Comparison of ENCODE assay signal across 27 cellular contexts in the genomic region with DNA sequence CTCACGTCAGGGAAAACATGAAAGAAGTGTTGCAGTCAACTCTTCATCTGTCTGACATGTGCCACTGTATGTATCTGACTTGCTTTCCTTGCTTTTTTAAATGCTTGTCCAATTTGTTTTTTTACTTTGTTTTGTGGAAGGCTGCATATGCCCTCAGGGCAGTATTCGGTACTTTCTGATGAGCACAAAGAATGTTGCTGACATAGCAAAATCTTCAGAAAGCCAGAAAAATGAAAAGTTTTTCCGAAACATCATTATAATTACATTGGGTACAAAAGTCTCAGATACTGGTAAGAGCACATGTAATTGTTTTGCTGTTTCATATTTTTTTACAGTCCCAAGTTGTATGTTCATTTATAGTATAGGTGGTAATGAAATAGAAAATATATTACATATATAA.
"Had no signal": no experiment of that assay in that cellular context is flagged by ENCODE, and none has a peak within 500 bp of the region (broad histone marks: within the 10 kb centered on the region; RNA-seq: fewer than 3 reads in every experiment).

No MANE protein-coding gene starts in this region.

- H3K27me3 ChIP-seq: ascending aorta, breast epithelium, cardiac muscle cell, colonic mucosa, foreskin keratinocyte, gastroesophageal sphincter, heart right ventricle had no signal

- ATAC-seq: activated CD4-positive, alpha-beta T cell treated with anti-CD3 and anti-CD28 coated beads for 36 hours; activated CD8-positive, alpha-beta memory T cell treated with anti-CD3 and anti-CD28 coated beads, Interleukin-2, amount 10 ng/mL, durations not matched to agents 7 days and 5 days; activated CD8-positive, alpha-beta T cell treated with anti-CD3 and anti-CD28 coated beads, Interleukin-2, amount 10 ng/mL, durations not matched to agents 7 days and 5 days; activated naive CD8-positive, alpha-beta T cell treated with anti-CD3 and anti-CD28 coated beads, Interleukin-2, amount 50 U/mL, for 24 hours; esophagus mucosa; foreskin keratinocyte; gastroesophageal sphincter; heart right ventricle had no signal

- H3K4me3 ChIP-seq: ascending aorta, breast epithelium, cardiac muscle cell, colonic mucosa, gastroesophageal sphincter, heart right ventricle had no signal

- DNase-seq: activated CD4-positive, alpha-beta memory T cell treated with anti-CD3 and anti-CD28 coated beads for 36 hours; activated CD4-positive, alpha-beta T cell treated with anti-CD3 and anti-CD28 coated beads for 36 hours; activated CD4-positive, alpha-beta T cell treated with anti-CD3 and anti-CD28 coated beads, Interleukin-2, amount 10 ng/mL, durations not matched to agents 24 days and 14 days; activated CD4-positive, CD25-positive, alpha-beta regulatory T cell; activated CD4-positive, CD25-positive, alpha-beta regulatory T cell treated with anti-CD3 and anti-CD28 coated beads, Interleukin-2, amount 50 U/mL, for 72 hours; activated CD8-positive, alpha-beta memory T cell treated with anti-CD3 and anti-CD28 coated beads, Interleukin-2, amount 10 ng/mL, durations not matched to agents 7 days and 5 days; activated CD8-positive, alpha-beta memory T cell treated with anti-CD3 and anti-CD28 coated beads, Interleukin-2, amount 50 U/mL, for 4 hours; activated CD8-positive, alpha-beta T cell treated with anti-CD3 and anti-CD28 coated beads, Interleukin-2, amount 10 ng/mL, durations not matched to agents 7 days and 5 days; activated effector memory CD4-positive, alpha-beta T cell treated with anti-CD3 and anti-CD28 coated beads, Interleukin-2, amount 50 U/mL, for 16 hours; activated naive CD4-positive, alpha-beta T cell treated with anti-CD3 and anti-CD28 coated beads for 36 hours; activated naive CD8-positive, alpha-beta T cell treated with anti-CD3 and anti-CD28 coated beads for 36 hours; activated naive CD8-positive, alpha-beta T cell treated with anti-CD3 and anti-CD28 coated beads, Interleukin-2, amount 50 U/mL, for 24 hours; activated T-cell treated with anti-CD3 and anti-CD28 coated beads, Interleukin-2, amount 50 U/mL, for 1 hour; activated T-cell treated with anti-CD3 and anti-CD28 coated beads, Interleukin-2, amount 50 U/mL, for 48 hours; central memory CD4-positive, alpha-beta T cell; cerebellar nuclear complex; colonic mucosa; effector CD8-positive, alpha-beta T cell; endodermal cell; heart right ventricle; T-helper 2 cell had no signal

- H3K4me1 ChIP-seq: ascending aorta, breast epithelium, colonic mucosa, foreskin keratinocyte, gastroesophageal sphincter, heart right ventricle had no signal

- H3K9me3 ChIP-seq: ascending aorta, breast epithelium, colonic mucosa, gastroesophageal sphincter had no signal

- H3K36me3 ChIP-seq: ascending aorta, breast epithelium, cardiac muscle cell, colonic mucosa, gastroesophageal sphincter, heart right ventricle had no signal

- H3K27ac ChIP-seq: ascending aorta, breast epithelium, cardiac muscle cell, colonic mucosa, foreskin keratinocyte, gastroesophageal sphincter, heart right ventricle had no signal
